Comparison of ENCODE assay signal across 1 cellular context in genomic region chr10:72783290-72783689, GRCh38.
TF ChIP-seq lines count a peak whose summit lies in the region.

No MANE protein-coding gene starts in this region.

TF ChIP-seq in GM23338, 12 proteins besides CTCF, POLR2A, EP300 and RAD21 (continued from another document):
- TF ChIP-seq ZNF462 (CRISPR knock-in tag; IDR thresholded peaks at IDR 0.05), result no peak
- no peak for TF ChIP-seq REST (IDR thresholded peaks at IDR 0.05; ENCODE audit: unreplicated experiment)
- no peak for TF ChIP-seq STAT1 (IDR thresholded peaks at IDR 0.05; ENCODE audit: unreplicated experiment)
- no peak for TF ChIP-seq NANOG (IDR thresholded peaks at IDR 0.05; ENCODE audit: borderline replicate concordance)
- TF ChIP-seq JUNB (IDR thresholded peaks at IDR 0.05; ENCODE audit: unreplicated experiment), result no peak
- no peak for TF ChIP-seq EZH2phosphoT487 (IDR thresholded peaks at IDR 0.05; ENCODE audit: unreplicated experiment)
- TF ChIP-seq EZH2 (IDR thresholded peaks at IDR 0.05; ENCODE audit: low read depth, unreplicated experiment), result no peak
- no peak for TF ChIP-seq POLR2AphosphoS5 (IDR thresholded peaks at IDR 0.05; ENCODE audit: low read depth)
- TF ChIP-seq ZNF331 (CRISPR knock-in tag; IDR thresholded peaks at IDR 0.05; ENCODE audit: low read depth), result no peak
- TF ChIP-seq, protein P1, sequence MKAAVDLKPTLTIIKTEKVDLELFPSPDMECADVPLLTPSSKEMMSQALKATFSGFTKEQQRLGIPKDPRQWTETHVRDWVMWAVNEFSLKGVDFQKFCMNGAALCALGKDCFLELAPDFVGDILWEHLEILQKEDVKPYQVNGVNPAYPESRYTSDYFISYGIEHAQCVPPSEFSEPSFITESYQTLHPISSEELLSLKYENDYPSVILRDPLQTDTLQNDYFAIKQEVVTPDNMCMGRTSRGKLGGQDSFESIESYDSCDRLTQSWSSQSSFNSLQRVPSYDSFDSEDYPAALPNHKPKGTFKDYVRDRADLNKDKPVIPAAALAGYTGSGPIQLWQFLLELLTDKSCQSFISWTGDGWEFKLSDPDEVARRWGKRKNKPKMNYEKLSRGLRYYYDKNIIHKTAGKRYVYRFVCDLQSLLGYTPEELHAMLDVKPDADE (IDR thresholded peaks at IDR 0.05), result no peak
TF ChIP-seq in GM23338: peak in this region for 0.
